ENCODE assay signal across 21 cellular contexts in the genomic region with DNA sequence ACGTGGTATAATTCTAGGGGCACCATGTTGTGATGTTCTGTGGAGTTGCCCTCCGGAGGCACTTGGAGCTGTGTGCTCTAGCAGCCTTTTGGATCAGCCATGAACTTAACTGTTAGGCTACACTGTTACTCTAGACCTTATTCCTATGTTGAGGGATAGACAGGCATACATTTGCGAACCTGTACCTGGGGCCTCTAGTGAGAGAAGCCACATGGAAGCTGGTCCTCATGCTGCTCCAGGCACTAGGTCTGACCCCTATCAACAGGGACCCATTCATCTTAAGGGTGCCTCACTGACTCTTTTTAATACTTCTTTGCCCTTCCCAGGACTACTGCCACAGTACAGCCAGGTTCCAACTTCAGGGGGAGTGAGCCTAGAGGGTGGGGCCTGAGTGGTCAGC.
DNase-seq lines count a peak whose midpoint lies in the region; ATAC-seq and TF ChIP-seq lines count a peak whose summit lies in the region.
"Had no signal": no experiment of that assay in that cellular context is flagged by ENCODE, and none has a peak within 500 bp of the region (broad histone marks: within the 10 kb centered on the region; RNA-seq: fewer than 3 reads in every experiment).

No MANE protein-coding gene starts in this region.

- POLR2A ChIA-PET in activated naive CD8-positive, alpha-beta T cell treated with anti-CD3 and anti-CD28 coated beads, Interleukin-2, amount 10 ng/mL, durations not matched to agents 7 days and 5 days (lab: Charles Lee): interaction anchor here (1.3 kb wide), 1 partner anchor 138 kb away, joined by 3 read pairs; no protein-coding TSS in a partner anchor

- H3K4me3 Mint-ChIP-seq in T-helper 1 cell treated with Interleukin-12 subunit alpha and Interleukin-12 subunit beta and Interleukin-4 antibody, amounts not matched to agents 30 μg/mL and 1 μg/mL, for 36 hours: no peak overlapping the region
- no peak overlapping the region for H3K4me3 Mint-ChIP-seq in activated naive CD8-positive, alpha-beta T cell treated with anti-CD3 and anti-CD28 coated beads, Interleukin-2, amount 10 ng/mL, durations not matched to agents 7 days and 5 days
- H3K4me3 Mint-ChIP-seq in activated naive CD8-positive, alpha-beta T cell treated with anti-CD3 and anti-CD28 coated beads for 36 hours: no peak overlapping the region
- H3K4me3 Mint-ChIP-seq in activated T-helper 17 cell treated with anti-CD3 and anti-CD28 coated beads, Interleukin-2, amount 50 U/mL, for 72 hours: no peak overlapping the region
- H3K4me3 Mint-ChIP-seq: CD8-positive, alpha-beta memory T cell had no signal

- H3K9me3 Mint-ChIP-seq in T-helper 1 cell treated with Interleukin-12 subunit alpha and Interleukin-12 subunit beta and Interleukin-4 antibody, amounts not matched to agents 30 μg/mL and 1 μg/mL, for 36 hours: no peaks in the 10 kb centered on the region
- H3K9me3 Mint-ChIP-seq in activated naive CD8-positive, alpha-beta T cell treated with anti-CD3 and anti-CD28 coated beads, Interleukin-2, amount 10 ng/mL, durations not matched to agents 7 days and 5 days: no peaks in the 10 kb centered on the region
- no peaks in the 10 kb centered on the region for H3K9me3 Mint-ChIP-seq in activated naive CD8-positive, alpha-beta T cell treated with anti-CD3 and anti-CD28 coated beads for 36 hours
- H3K9me3 Mint-ChIP-seq in activated T-helper 17 cell treated with anti-CD3 and anti-CD28 coated beads, Interleukin-2, amount 50 U/mL, for 72 hours: no peaks in the 10 kb centered on the region
- H3K9me3 Mint-ChIP-seq: CD8-positive, alpha-beta memory T cell had no signal

- no peak overlapping the region for H3K4me3 ChIP-seq in lower leg skin (ENCODE audit: low read depth, poor library complexity, severe bottlenecking)
- H3K4me3 ChIP-seq: SJSA1 had no signal

- ATAC-seq in activated naive CD8-positive, alpha-beta T cell treated with anti-CD3 and anti-CD28 coated beads, Interleukin-2, amount 10 ng/mL, durations not matched to agents 7 days and 5 days (ENCODE audit: low read depth): no peak
- ATAC-seq in activated T-helper 17 cell treated with anti-CD3 and anti-CD28 coated beads, Interleukin-2, amount 50 U/mL, for 72 hours (replicated peaks): no peak
- ATAC-seq in GM21526 (IDR thresholded peaks at IDR 0.05; ENCODE audit: low FRiP score, unreplicated experiment): no peak
- ATAC-seq: Right ventricle myocardium inferior had no signal

- intact Hi-C loops in lower leg skin (cut with DNase I; ENCODE audit: low total_unique reads): no loop called here

- H3K27ac Mint-ChIP-seq in T-helper 1 cell treated with Interleukin-12 subunit alpha and Interleukin-12 subunit beta and Interleukin-4 antibody, amounts not matched to agents 30 μg/mL and 1 μg/mL, for 36 hours: peak overlapping the region; percentile 76
- H3K27ac Mint-ChIP-seq in activated naive CD8-positive, alpha-beta T cell treated with anti-CD3 and anti-CD28 coated beads, Interleukin-2, amount 10 ng/mL, durations not matched to agents 7 days and 5 days: peak overlapping the region; percentile 79
- no peak overlapping the region for H3K27ac Mint-ChIP-seq in activated naive CD8-positive, alpha-beta T cell treated with anti-CD3 and anti-CD28 coated beads for 36 hours
- peak overlapping the region; percentile 75 for H3K27ac Mint-ChIP-seq in activated T-helper 17 cell treated with anti-CD3 and anti-CD28 coated beads, Interleukin-2, amount 50 U/mL, for 72 hours

- DNase-seq in T-helper 1 cell (no peak), NCI-H1436 treated with DMSO at 0.1 percent for 48 hours (lab: John Stamatoyannopoulos, UW) (no peak), lower leg skin (ENCODE audit: low spot score in 2 of 2) (no peak)
- no peak for DNase-seq in activated naive CD8-positive, alpha-beta T cell treated with anti-CD3 and anti-CD28 coated beads, Interleukin-2, amount 10 ng/mL, durations not matched to agents 7 days and 5 days
- no peak for DNase-seq in activated naive CD8-positive, alpha-beta T cell treated with anti-CD3 and anti-CD28 coated beads for 36 hours
- DNase-seq: Calu3; CD8-positive, alpha-beta memory T cell; DMS153; KG1; NCI-H1105 treated with DMSO at 0.1 percent for 48 hours; NCI-H1694 treated with DMSO at 0.1 percent for 48 hours; NCI-H2081 treated with DMSO at 0.1 percent for 48 hours; NCI-H2171 treated with DMSO at 0.1 percent for 48 hours; NCI-H446; NCI-H526; OCI-M1 had no signal

- no peaks in the 10 kb centered on the region for H3K36me3 Mint-ChIP-seq in T-helper 1 cell treated with Interleukin-12 subunit alpha and Interleukin-12 subunit beta and Interleukin-4 antibody, amounts not matched to agents 30 μg/mL and 1 μg/mL, for 36 hours (ENCODE audit: low read depth)
- H3K36me3 Mint-ChIP-seq in activated naive CD8-positive, alpha-beta T cell treated with anti-CD3 and anti-CD28 coated beads, Interleukin-2, amount 10 ng/mL, durations not matched to agents 7 days and 5 days: no peaks in the 10 kb centered on the region
- no peaks in the 10 kb centered on the region for H3K36me3 Mint-ChIP-seq in activated naive CD8-positive, alpha-beta T cell treated with anti-CD3 and anti-CD28 coated beads for 36 hours
- no peaks in the 10 kb centered on the region for H3K36me3 Mint-ChIP-seq in activated T-helper 17 cell treated with anti-CD3 and anti-CD28 coated beads, Interleukin-2, amount 50 U/mL, for 72 hours (ENCODE audit: low read depth)
- H3K36me3 Mint-ChIP-seq: CD8-positive, alpha-beta memory T cell had no signal

- WGBS in lower leg skin, 2 donors: 87 to 94% methylated on average over 3 of the region's 3 CpGs

- TF ChIP-seq CTCF in lower leg skin (IDR thresholded peaks at IDR 0.05): no peak

- no peak for TF ChIP-seq POLR2A in lower leg skin (IDR thresholded peaks at IDR 0.05)

- peaks cover 36% of the 10 kb centered on the region for H3K4me1 Mint-ChIP-seq in T-helper 1 cell treated with Interleukin-12 subunit alpha and Interleukin-12 subunit beta and Interleukin-4 antibody, amounts not matched to agents 30 μg/mL and 1 μg/mL, for 36 hours (ENCODE audit: low read depth)
- peaks cover 26% of the 10 kb centered on the region for H3K4me1 Mint-ChIP-seq in activated naive CD8-positive, alpha-beta T cell treated with anti-CD3 and anti-CD28 coated beads, Interleukin-2, amount 10 ng/mL, durations not matched to agents 7 days and 5 days
- H3K4me1 Mint-ChIP-seq in activated naive CD8-positive, alpha-beta T cell treated with anti-CD3 and anti-CD28 coated beads for 36 hours: peaks cover 11% of the 10 kb centered on the region
- peaks cover 8% of the 10 kb centered on the region for H3K4me1 Mint-ChIP-seq in activated T-helper 17 cell treated with anti-CD3 and anti-CD28 coated beads, Interleukin-2, amount 50 U/mL, for 72 hours
- H3K4me1 Mint-ChIP-seq: CD8-positive, alpha-beta memory T cell had no signal

- peaks cover 9% of the 10 kb centered on the region for H3K27me3 Mint-ChIP-seq in T-helper 1 cell treated with Interleukin-12 subunit alpha and Interleukin-12 subunit beta and Interleukin-4 antibody, amounts not matched to agents 30 μg/mL and 1 μg/mL, for 36 hours (ENCODE audit: low read depth)
- H3K27me3 Mint-ChIP-seq in activated naive CD8-positive, alpha-beta T cell treated with anti-CD3 and anti-CD28 coated beads, Interleukin-2, amount 10 ng/mL, durations not matched to agents 7 days and 5 days: peaks cover 10% of the 10 kb centered on the region
- H3K27me3 Mint-ChIP-seq in activated naive CD8-positive, alpha-beta T cell treated with anti-CD3 and anti-CD28 coated beads for 36 hours: no peaks in the 10 kb centered on the region
- no peaks in the 10 kb centered on the region for H3K27me3 Mint-ChIP-seq in activated T-helper 17 cell treated with anti-CD3 and anti-CD28 coated beads, Interleukin-2, amount 50 U/mL, for 72 hours
